12 cellular contexts compared by ENCODE assay signal in the genomic region with DNA sequence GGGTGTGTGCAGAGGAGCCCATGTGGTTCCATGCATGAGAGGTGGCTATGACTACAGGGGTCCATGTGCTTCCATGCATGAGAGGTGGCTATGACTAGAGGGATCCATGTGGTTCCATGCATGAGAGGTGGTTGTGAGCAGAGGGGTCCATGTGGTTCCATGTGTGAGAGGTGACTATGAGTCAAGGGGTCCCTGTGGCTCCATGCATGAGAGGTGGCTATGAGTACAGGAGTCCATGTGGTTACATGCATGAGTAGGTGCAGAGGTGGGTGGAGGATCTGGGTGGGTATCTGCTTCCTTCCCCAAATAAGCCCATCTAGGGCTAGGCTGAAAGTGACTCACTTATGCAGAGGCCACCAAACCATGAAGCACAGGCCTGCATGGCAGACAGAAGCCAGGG.
A peak's percentile ranks its signal among the peaks of the same experiment; 100 is the strongest.
DNase-seq lines count a peak whose midpoint lies in the region; ATAC-seq, FAIRE-seq and TF ChIP-seq lines count a peak whose summit lies in the region.
"Had no signal": no experiment of that assay in that cellular context is flagged by ENCODE, and none has a peak within 500 bp of the region (broad histone marks: within the 10 kb centered on the region; RNA-seq: fewer than 3 reads in every experiment).

No MANE protein-coding gene starts in this region.

- H3K4me3 ChIP-seq in GM06990 (replicated peaks; ENCODE audit: low read depth, low read length) (no peak overlapping the region), small intestine (ENCODE audit: low read depth in 1 of 2, low read length in 2 of 2) (no peak overlapping the region)
- H3K4me3 ChIP-seq: prostate gland had no signal

- H3K36me3 ChIP-seq in GM06990 (ENCODE audit: control insufficient read depth, insufficient read depth, low read length) (no peaks in the 10 kb centered on the region), small intestine (ENCODE audit: control insufficient read depth in 2 of 2, insufficient read depth in 2 of 2, low read length in 2 of 2) (no peaks in the 10 kb centered on the region)
- H3K36me3 ChIP-seq: prostate gland had no signal

- peak; percentile 44 for DNase-seq in GM06990 (ENCODE audit: extremely low read depth, insufficient read length)
- no peak for DNase-seq in mesothelial cell of epicardium (ENCODE audit: low spot score in 2 of 2, unreplicated experiment in 2 of 2)
- DNase-seq in activated CD8-positive, alpha-beta memory T cell treated with anti-CD3 and anti-CD28 coated beads for 24 hours: no peak
- DNase-seq in D721Med (ENCODE audit: insufficient read length, low spot score): no peak
- DNase-seq in pons (ENCODE audit: low spot score): no peak
- no peak for DNase-seq in small intestine
- DNase-seq: NCI-H748 treated with DMSO at 0.1 percent for 48 hours had no signal

- H3K27me3 Mint-ChIP-seq in mesothelial cell of epicardium (ENCODE audit: low read depth): no peaks in the 10 kb centered on the region

- no peak overlapping the region for H3K4me3 Mint-ChIP-seq in mesothelial cell of epicardium

- H3K9me3 ChIP-seq in small intestine (ENCODE audit: control insufficient read depth, low read depth): no peaks in the 10 kb centered on the region
- H3K9me3 ChIP-seq: prostate gland had no signal

- H3K36me3 Mint-ChIP-seq in mesothelial cell of epicardium: peaks cover 28% of the 10 kb centered on the region

- peak; percentile 50 for ATAC-seq in GM19467 (IDR thresholded peaks at IDR 0.05; ENCODE audit: unreplicated experiment)
- ATAC-seq in HG03432 (IDR thresholded peaks at IDR 0.05; ENCODE audit: unreplicated experiment): peak; percentile 74
- ATAC-seq: left lobe of liver had no signal

- H3K4me1 ChIP-seq in small intestine (ENCODE audit: control insufficient read depth in 2 of 2, insufficient read depth in 1 of 2, low read depth in 1 of 2, low read length in 1 of 2): no peaks in the 10 kb centered on the region

- H3K27ac ChIP-seq in small intestine (ENCODE audit: low read depth in 1 of 2, low read length in 1 of 2): no peak overlapping the region
- H3K27ac ChIP-seq: prostate gland had no signal

- FAIRE-seq in D721Med (lab: Jason Lieb, UNC) (no peak), small intestine (lab: Jason Lieb, UNC) (no peak)
- FAIRE-seq: bronchial epithelial cell had no signal

- H3K27ac Mint-ChIP-seq in mesothelial cell of epicardium: peak overlapping the region; percentile 53

- no peaks in the 10 kb centered on the region for H3K9me3 Mint-ChIP-seq in mesothelial cell of epicardium

- TF ChIP-seq CTCF in GM06990 (IDR thresholded peaks at IDR 0.05; ENCODE audit: insufficient read depth, low read length, poor library complexity, severe bottlenecking) (no peak), mesothelial cell of epicardium (IDR thresholded peaks at IDR 0.05; ENCODE audit: unreplicated experiment) (no peak), D721Med (IDR thresholded peaks at IDR 0.05; ENCODE audit: insufficient read depth, missing control alignments) (no peak)

- H3K27me3 ChIP-seq in GM06990 (replicated peaks; ENCODE audit: control insufficient read depth, insufficient read depth, low read length) (peaks cover 2% of the 10 kb centered on the region; the same call in 1 of the 2 replicates), small intestine (ENCODE audit: control insufficient read depth in 2 of 2, insufficient read depth in 2 of 2, low read length in 2 of 2) (no peaks in the 10 kb centered on the region)

- H3K4me1 Mint-ChIP-seq in mesothelial cell of epicardium: peaks cover 16% of the 10 kb centered on the region
